8 cellular contexts compared by ENCODE assay signal in the genomic region with DNA sequence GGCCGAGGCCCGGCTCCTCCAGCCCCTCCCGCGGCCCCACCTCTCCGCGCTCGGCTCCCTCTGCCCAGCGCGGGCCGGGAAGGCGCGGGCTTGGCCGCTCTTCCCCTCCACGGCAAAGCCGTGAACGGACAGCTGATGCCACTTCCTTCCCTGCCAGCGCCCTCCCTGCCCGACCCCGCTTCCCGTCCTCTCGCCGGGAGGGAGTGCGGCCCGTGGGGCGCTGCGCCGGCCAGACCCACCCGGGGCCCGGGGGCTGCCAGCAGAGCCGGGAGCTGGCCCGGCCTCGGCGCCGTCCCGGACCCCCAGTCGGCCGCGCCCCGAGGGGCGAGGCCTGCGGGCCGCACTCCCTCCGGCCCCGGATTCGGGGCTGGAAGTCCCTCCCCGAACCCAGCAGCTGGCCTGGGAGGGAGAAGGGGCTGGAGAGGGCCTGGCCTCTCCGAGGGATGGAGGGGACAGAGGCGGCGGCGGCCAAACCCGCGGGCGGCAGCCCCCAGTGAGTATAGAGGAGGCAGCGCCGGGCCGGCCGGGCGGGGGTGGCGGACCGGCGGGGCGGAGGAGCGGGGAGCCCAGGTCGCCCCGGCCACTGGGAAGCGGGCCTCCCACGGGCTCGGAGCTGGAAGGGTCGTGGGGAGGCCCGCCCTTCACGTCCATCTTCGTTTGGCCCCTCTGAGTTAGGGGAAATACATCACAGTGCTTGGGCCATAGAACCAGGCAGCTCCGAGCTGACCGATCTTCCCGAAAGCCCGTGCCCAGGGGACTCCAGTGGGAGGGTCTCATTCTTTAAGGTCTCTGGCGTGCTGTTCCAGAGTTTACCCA. TPM values are rescaled to one million over a fixed set of nuclear protein-coding genes. Genes with fewer than 3 reads are reported as not detected.
DNase-seq lines count a peak whose midpoint lies in the region; ATAC-seq and TF ChIP-seq lines count a peak whose summit lies in the region.

A gene with protein sequence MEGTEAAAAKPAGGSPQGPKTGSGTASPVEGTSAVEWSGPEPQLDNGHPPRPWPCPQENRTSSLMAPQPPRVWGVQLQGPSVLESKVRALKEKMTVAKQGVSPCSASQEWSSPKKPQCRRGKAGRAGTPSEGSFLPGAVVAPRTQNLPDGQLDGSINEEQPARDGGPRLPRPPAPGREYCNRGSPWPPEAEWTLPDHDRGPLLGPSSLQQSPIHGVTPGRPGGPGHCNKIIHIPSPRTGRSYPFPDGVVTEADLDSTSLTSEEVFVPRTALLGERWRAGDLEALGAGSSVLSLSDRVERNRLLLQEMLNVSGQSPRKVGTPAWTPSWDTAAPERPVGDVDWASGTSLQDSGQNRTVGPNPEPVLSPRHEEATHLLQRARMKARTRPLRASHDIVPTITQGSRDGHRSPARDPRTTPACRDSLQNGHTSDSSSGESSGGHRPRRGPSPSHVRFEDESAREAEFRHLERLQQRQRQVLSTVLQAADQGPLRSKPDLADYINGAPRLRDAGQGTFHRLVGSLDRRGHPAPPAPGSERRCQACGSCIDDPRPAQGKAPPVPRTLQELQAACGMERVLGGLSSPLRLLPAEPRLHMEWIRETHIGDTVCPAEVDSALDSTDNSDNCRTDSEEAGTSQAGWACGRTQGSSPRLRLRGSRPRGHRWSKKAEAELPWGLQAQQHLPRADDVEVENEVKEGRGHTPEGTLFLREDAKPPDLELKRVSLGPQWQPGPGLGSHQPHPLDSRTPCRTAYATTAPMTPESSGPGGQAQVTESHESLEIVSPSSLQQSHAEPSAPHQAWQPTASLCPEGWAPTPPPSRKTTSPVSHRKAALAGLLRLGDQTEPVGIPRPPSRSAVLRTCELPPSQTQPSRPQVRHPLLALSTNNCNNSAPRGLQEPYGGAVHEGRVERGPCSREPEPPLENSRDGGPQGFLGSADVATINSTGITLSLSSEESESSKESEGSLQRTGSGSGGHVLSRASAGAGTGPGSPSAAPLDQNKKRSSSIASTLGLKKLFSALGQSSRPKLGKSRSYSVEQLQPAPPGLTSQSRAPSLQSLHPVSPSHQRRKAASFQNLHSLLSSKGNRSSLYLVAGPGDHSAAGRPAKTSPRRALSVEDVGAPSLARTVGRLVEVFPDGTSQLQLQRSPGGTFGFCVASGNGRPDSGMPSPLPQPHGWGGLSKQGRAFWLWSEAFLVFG (plus strand): TSS at position 97 of the 816 bp plus-strand sequence. CDS start 347 bp downstream, at position 444.

- peak within 1 kb of the TSS; percentile 93 for H3K4me2 ChIP-seq in skeletal muscle satellite cell (ENCODE audit: low read length)

- CTCF ChIA-PET in MCF 10A (lab: Yijun Ruan, JAX), result interaction anchor here (1.2 kb wide), 1 partner anchor 16 kb away, joined by 7 read pairs; no protein-coding TSS in a partner anchor

- intact Hi-C loops in MCF 10A (cut with micrococcal nuclease), result no loop called here

- H3K9ac ChIP-seq in skeletal muscle satellite cell (ENCODE audit: low read depth, low read length), result peak within 1 kb of the TSS; percentile 93

- no peaks in the 10 kb centered on the region for H3K9me3 Mint-ChIP-seq in MCF 10A (ENCODE audit: unreplicated experiment)

- no peaks in the 10 kb centered on the region for H3K27me3 ChIP-seq in skeletal muscle satellite cell (ENCODE audit: control insufficient read depth, insufficient read depth, low read length)

- POLR2A ChIA-PET in MCF 10A (lab: Yijun Ruan, JAX), result no interaction called here

- ATAC-seq in HG02759 (IDR thresholded peaks at IDR 0.05; ENCODE audit: unreplicated experiment) (peak; percentile 27), GM18909 (IDR thresholded peaks at IDR 0.05; ENCODE audit: poor library complexity, unreplicated experiment) (no peak)

- no peaks in the 10 kb centered on the region for H3K4me1 Mint-ChIP-seq in MCF 10A (ENCODE audit: insufficient read depth, unreplicated experiment)

- H3K4me1 ChIP-seq in skeletal muscle satellite cell (ENCODE audit: control insufficient read depth, insufficient read depth, low read length), result peaks cover 11% of the 10 kb centered on the region

- H3K27me3 Mint-ChIP-seq in MCF 10A (ENCODE audit: insufficient read depth, unreplicated experiment), result no peaks in the 10 kb centered on the region

- H3K9me3 ChIP-seq in skeletal muscle satellite cell (replicated peaks; ENCODE audit: low read length), result no peaks in the 10 kb centered on the region

- BruUV-seq in MCF 10A (replicated peaks; lab: Mats Ljungman, UMichigan), result no TSS peak

- peak within 1 kb of the TSS; percentile 79 for H3K4me3 ChIP-seq in skeletal muscle satellite cell (ENCODE audit: low read length)

- TF ChIP-seq CTCF in MCF 10A (IDR thresholded peaks at IDR 0.05; ENCODE audit: unreplicated experiment), result no peak

- H3K4me3 Mint-ChIP-seq in MCF 10A (ENCODE audit: unreplicated experiment), result peak within 1 kb of the TSS; percentile 21

- H3K36me3 ChIP-seq in skeletal muscle satellite cell (ENCODE audit: insufficient read depth, low read length), result peaks cover 14% of the 10 kb centered on the region

- H3K36me3 Mint-ChIP-seq in MCF 10A (ENCODE audit: insufficient read depth, unreplicated experiment), result no peaks in the 10 kb centered on the region

- DNase-seq in C1 segment of cervical spinal cord (lab: John Stamatoyannopoulos, UW), result peak in 8 of 14 donors; percentile 15 to 62 (median 50)
- DNase-seq in MCF 10A (ENCODE audit: unreplicated experiment), result no peak
- peak; percentile 74 for DNase-seq in iPS-NIHi11 (ENCODE audit: low spot score)
- no peak for DNase-seq in NCI-H1105 (lab: John Stamatoyannopoulos, UW)
- no peak for DNase-seq in DMS153 (lab: John Stamatoyannopoulos, UW)

- no peak within 1 kb of the TSS for H3K27ac Mint-ChIP-seq in MCF 10A (ENCODE audit: low read depth, unreplicated experiment)

RNA-seq across cellular contexts. Expression of the gene that starts here (rescaled TPM):
- 0.66 and 1.1 TPM in 2 replicates for total RNA-seq in MCF 10A (2022)
- total RNA-seq in skeletal muscle satellite cell (2012; rRNA removed), result 3.5 and 5.1 TPM in 2 replicates

Comparison
In these comparisons a context has a peak if more than half of its experiments do, and no peak if none do; other contexts are left out.
1. DNase-seq: peak in C1 segment of cervical spinal cord (8 of 14) and iPS-NIHi11 (single experiment); none in MCF 10A (single experiment), NCI-H1105 (single experiment) and DMS153 (single experiment).